Comparison of ENCODE assay signal across 8 cellular contexts in genomic region chr18:13216732-13217465, GRCh38. TPM values are rescaled to one million over a fixed set of nuclear protein-coding genes. Genes with fewer than 3 reads are reported as not detected.
DNase-seq lines count a peak whose midpoint lies in the region; ATAC-seq and TF ChIP-seq lines count a peak whose summit lies in the region.

No MANE protein-coding gene starts in this region.

- peak overlapping the region; percentile 66 for H3K27ac Mint-ChIP-seq in T-helper 17 cell

- 9% methylated on average over 5 of the region's 59 CpGs for WGBS in right lobe of liver (ENCODE audit: insufficient coverage, low coverage, low lambda C conversion rate, missing lambda C conversion rate)

- H3K4me1 ChIP-seq in breast epithelium (peaks cover 5 to 22% of the 10 kb centered on the region in 2 donors), right lobe of liver (peaks cover 0 to 37% (median 16%) of the 10 kb centered on the region in 4 donors)

- intact Hi-C loops in breast epithelium (cut with DNase I; ENCODE audit: low total_unique reads) (no loop called here), right lobe of liver (cut with DNase I) (loop anchor here in 1 of 2 donors (5.0 kb wide), 1 partner anchor 325 kb away; no protein-coding TSS in a partner anchor)

- peak overlapping the region; percentile 85 to 97 (median 87) for H3K4me3 ChIP-seq in breast epithelium
- H3K4me3 ChIP-seq in right lobe of liver: peak overlapping the region; percentile 78 to 84 (median 81)

- peak; percentile 43 for DNase-seq in Daoy (ENCODE audit: low read depth)
- DNase-seq in T-helper 17 cell: peak; percentile 45 to 50 (median 47)
- no peak for DNase-seq in breast epithelium (ENCODE audit: low spot score in 2 of 2)
- peak; percentile 64 to 68 (median 66) for DNase-seq in right lobe of liver
- DNase-seq in stimulated activated CD8-positive, alpha-beta memory T cell treated with anti-CD3 and anti-CD28 coated beads, Interleukin-15, amount 100 ng/mL, for 48 hours (ENCODE audit: low read depth in 2 of 2): peak; percentile 34 to 46
- DNase-seq in NK-92 (lab: John Stamatoyannopoulos, UW; ENCODE audit: unreplicated experiment): no peak

- H3K9me3 ChIP-seq in T-helper 17 cell (ENCODE audit: control insufficient read depth, low read length, poor library complexity, severe bottlenecking) (no peaks in the 10 kb centered on the region), breast epithelium (no peaks in the 10 kb centered on the region), right lobe of liver (no peaks in the 10 kb centered on the region)

- TF ChIP-seq CTCF in breast epithelium (IDR thresholded peaks at IDR 0.05) (peak in 1 of 3 donors; percentile 33), right lobe of liver (IDR thresholded peaks at IDR 0.05) (peak; percentile 18 to 60 (median 40))

- TF ChIP-seq POLR2A in breast epithelium (IDR thresholded peaks at IDR 0.05) (no peak), right lobe of liver (IDR thresholded peaks at IDR 0.05) (no peak)

- no peaks in the 10 kb centered on the region for H3K27me3 ChIP-seq in breast epithelium
- no peaks in the 10 kb centered on the region for H3K27me3 ChIP-seq in right lobe of liver

- H3K36me3 ChIP-seq in breast epithelium: no peaks in the 10 kb centered on the region
- no peaks in the 10 kb centered on the region for H3K36me3 ChIP-seq in right lobe of liver

- H3K27ac ChIP-seq in breast epithelium: peak overlapping the region; percentile 84 to 88
- peak overlapping the region; percentile 73 to 80 (median 74) for H3K27ac ChIP-seq in right lobe of liver

- no peaks in the 10 kb centered on the region for H3K36me3 Mint-ChIP-seq in T-helper 17 cell (ENCODE audit: low read depth)

- H3K27me3 Mint-ChIP-seq in T-helper 17 cell: peaks cover 30% of the 10 kb centered on the region

- ATAC-seq in HG02798 (IDR thresholded peaks at IDR 0.05; ENCODE audit: poor library complexity, unreplicated experiment): peak; percentile 45
- ATAC-seq in T-helper 17 cell: peak; percentile 62
- peak; percentile 43 to 57 (median 49) for ATAC-seq in right lobe of liver
- no peak for ATAC-seq in HG03565 (IDR thresholded peaks at IDR 0.05; ENCODE audit: unreplicated experiment)

- peaks cover 29% of the 10 kb centered on the region for H3K4me1 Mint-ChIP-seq in T-helper 17 cell

- H3K4me3 Mint-ChIP-seq in T-helper 17 cell: peak overlapping the region; percentile 90

RNA-seq across cellular contexts. Expression of gene LDLRAD4, which starts 1.7 kb away (rescaled TPM):
- 0.15 and 8.2 TPM in 2 replicates for total RNA-seq in Daoy (2014; rRNA removed; shearing (Covaris generic))
- 100 to 1,000 TPM; 112 to 120 TPM for total RNA-seq in T-helper 17 cell
- 10 to 100 TPM; 28.5 to 94.3 (median 42.9) TPM for total RNA-seq in breast epithelium
- total RNA-seq in right lobe of liver: 10 to 100 TPM; 10.6 to 66.4 (median 18.7) TPM

Comparison
In these comparisons a context has a peak if more than half of its experiments do, and no peak if none do; other contexts are left out.
1. DNase-seq: peak in Daoy (single experiment), T-helper 17 cell (3 of 3), right lobe of liver (3 of 3) and stimulated activated CD8-positive, alpha-beta memory T cell treated with anti-CD3 and anti-CD28 coated beads, Interleukin-15, amount 100 ng/mL, for 48 hours (2 of 2); none in breast epithelium (0 of 2) and NK-92 (single experiment).